Comparison of ENCODE assay signal across 4 cellular contexts in genomic region chr15:74072132-74072531, GRCh38. TPM values are rescaled to one million over a fixed set of nuclear protein-coding genes. Genes with fewer than 3 reads are reported as not detected.
"Had no signal": no experiment of that assay in that cellular context is flagged by ENCODE, and none has a peak within 500 bp of the region (broad histone marks: within the 10 kb centered on the region; RNA-seq: fewer than 3 reads in every experiment).

No MANE protein-coding gene starts in this region.

RNA-seq across cellular contexts. Expression of gene GOLGA6A, which starts 10.2 kb away (rescaled TPM):
- total RNA-seq: LHCN-M2, M059J, MCF 10A, NCI-H460 had no signal

RNA-seq across cellular contexts. Expression of gene ISLR2, which starts 58.3 kb away (rescaled TPM):
- total RNA-seq: LHCN-M2, MCF 10A, NCI-H460 had no signal
